9 cellular contexts compared by ENCODE assay signal in the genomic region with DNA sequence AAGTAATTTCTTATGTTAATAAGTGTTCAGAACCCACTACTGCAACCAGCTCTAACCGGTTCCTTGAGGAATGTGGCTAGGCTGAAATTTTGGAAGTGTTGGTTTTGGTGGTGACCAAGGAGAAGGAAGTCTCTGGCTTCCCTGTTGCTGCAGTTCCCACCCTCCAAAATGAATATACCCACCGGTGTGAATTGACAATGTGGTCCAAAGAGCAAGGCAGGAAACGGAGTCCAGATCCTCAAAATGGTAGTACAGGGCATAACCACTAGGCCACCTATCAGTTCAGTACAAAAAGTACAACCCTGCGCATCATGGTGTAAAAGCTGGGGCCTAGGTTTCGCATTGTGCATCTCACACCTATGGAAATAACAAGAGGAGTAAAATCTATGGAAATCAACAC. TPM values are rescaled to one million over a fixed set of nuclear protein-coding genes. Genes with fewer than 3 reads are reported as not detected.
DNase-seq lines count a peak whose midpoint lies in the region; FAIRE-seq and TF ChIP-seq lines count a peak whose summit lies in the region.
"Had no signal": no experiment of that assay in that cellular context is flagged by ENCODE, and none has a peak within 500 bp of the region (broad histone marks: within the 10 kb centered on the region; RNA-seq: fewer than 3 reads in every experiment).

No MANE protein-coding gene starts in this region.

- H3K9me2 ChIP-seq in DOHH2 (replicated peaks; ENCODE audit: control insufficient read depth, low read length) (no peaks in the 10 kb centered on the region), Karpas-422 (replicated peaks; ENCODE audit: insufficient read depth, low read length) (no peaks in the 10 kb centered on the region), neural cell (ENCODE audit: insufficient read depth, low read length) (no peaks in the 10 kb centered on the region)

- peaks cover 65% of the 10 kb centered on the region for H3K4me1 Mint-ChIP-seq in chondrocyte (ENCODE audit: low read depth)

- no peak for TF ChIP-seq CTCF in DOHH2 (IDR thresholded peaks at IDR 0.05; ENCODE audit: low read depth, low read length, poor library complexity, severe bottlenecking)
- TF ChIP-seq CTCF in chondrocyte (IDR thresholded peaks at IDR 0.05) = no peak
- no peak for TF ChIP-seq CTCF in neural cell (IDR thresholded peaks at IDR 0.05; ENCODE audit: poor library complexity, severe bottlenecking)
- no peak for TF ChIP-seq CTCF in adrenal gland (IDR thresholded peaks at IDR 0.05)

- H3K4me3 ChIP-seq in DOHH2 (ENCODE audit: low read length) (peak overlapping the region; percentile 85), Karpas-422 (ENCODE audit: low read length) (peak overlapping the region; percentile 89), neural cell (ENCODE audit: low read length) (peak overlapping the region; percentile 67), adrenal gland (peak overlapping the region in 1 of 4 donors; percentile 78)

- TF ChIP-seq RAD21 in neural cell (conservative IDR thresholded peaks at IDR 0.05) = no peak

- peak overlapping the region; percentile 73 for H3K27ac Mint-ChIP-seq in chondrocyte (ENCODE audit: unreplicated experiment)

- H3K9ac ChIP-seq in Karpas-422 (ENCODE audit: low read length) (peak overlapping the region; percentile 95), neural cell (ENCODE audit: low read length) (no peak overlapping the region)

- H2AFZ ChIP-seq in Karpas-422 (ENCODE audit: low read length) = no peak overlapping the region
- H2AFZ ChIP-seq in neural cell (ENCODE audit: low read depth, low read length) = no peak overlapping the region

- peaks cover 68% of the 10 kb centered on the region for H3K4me1 ChIP-seq in DOHH2 (ENCODE audit: control insufficient read depth, low read length)
- peaks cover 81% of the 10 kb centered on the region for H3K4me1 ChIP-seq in Karpas-422 (ENCODE audit: low read length)
- H3K4me1 ChIP-seq in adrenal gland (replicated peaks in 1 of 2) = peaks cover 7 to 66% of the 10 kb centered on the region in 2 donors

- H3K79me2 ChIP-seq in DOHH2 (ENCODE audit: control insufficient read depth, low read length) = peaks cover 78% of the 10 kb centered on the region
- H3K79me2 ChIP-seq in Karpas-422 (ENCODE audit: low read length) = peaks cover 70% of the 10 kb centered on the region
- H3K79me2 ChIP-seq in neural cell (replicated peaks; ENCODE audit: insufficient read depth, low read length) = peaks cover 66% of the 10 kb centered on the region

- DNase-seq in Karpas-422 (no peak), chondrocyte (ENCODE audit: low spot score) (no peak), ecto neural progenitor cell (ENCODE audit: low spot score) (no peak), CD1c-positive myeloid dendritic cell (ENCODE audit: extremely low spot score) (no peak), urothelium cell line (ENCODE audit: low spot score) (no peak), adrenal gland (no peak)
- DNase-seq: SIG-M5 had no signal

- FAIRE-seq in urothelium cell line (lab: Jason Lieb, UNC) = no peak

- H3K36me3 ChIP-seq in DOHH2 (ENCODE audit: control insufficient read depth, low read length) (peaks cover 82% of the 10 kb centered on the region), Karpas-422 (ENCODE audit: insufficient read depth, low read length) (peaks cover 59% of the 10 kb centered on the region), neural cell (ENCODE audit: insufficient read depth, low read length) (peaks cover 6% of the 10 kb centered on the region), adrenal gland (replicated peaks in 1 of 2) (no peaks in the 10 kb centered on the region)

- no peaks in the 10 kb centered on the region for H3K9me3 Mint-ChIP-seq in chondrocyte (ENCODE audit: low read depth)

- H3K27me3 ChIP-seq in DOHH2 (ENCODE audit: control insufficient read depth, low read length) (no peaks in the 10 kb centered on the region), Karpas-422 (ENCODE audit: low read length) (no peaks in the 10 kb centered on the region), neural cell (ENCODE audit: insufficient read depth, low read depth, low read length) (no peaks in the 10 kb centered on the region), adrenal gland (no peaks in the 10 kb centered on the region)

- no peaks in the 10 kb centered on the region for H3K27me3 Mint-ChIP-seq in chondrocyte (ENCODE audit: low read depth)

- peak overlapping the region; percentile 89 for H3K4me3 Mint-ChIP-seq in chondrocyte (ENCODE audit: unreplicated experiment)

- H3K36me3 Mint-ChIP-seq in chondrocyte (ENCODE audit: low read depth) = peaks cover 2% of the 10 kb centered on the region

- H3K4me2 ChIP-seq in DOHH2 (ENCODE audit: low read length) (peak overlapping the region; percentile 90), Karpas-422 (ENCODE audit: low read depth, low read length, poor library complexity, severe bottlenecking) (peak overlapping the region; percentile 91), neural cell (ENCODE audit: low read length) (peak overlapping the region; percentile 91)

- intact Hi-C loops in adrenal gland (cut with DNase I) = loop anchor here in 1 of 2 donors (5.0 kb wide), 2 partner anchors 111 to 136 kb away; no protein-coding TSS in a partner anchor

- WGBS in adrenal gland, 4 donors = 64 to 74% (median 71%) methylated on average over 5 of the region's 5 CpGs

- TF ChIP-seq POLR2A in adrenal gland (IDR thresholded peaks at IDR 0.05) = no peak

- H3K27ac ChIP-seq in DOHH2 (ENCODE audit: low read depth, low read length) (no peak overlapping the region), Karpas-422 (ENCODE audit: low read length) (peak overlapping the region; percentile 94), neural cell (ENCODE audit: low read length) (no peak overlapping the region), adrenal gland (no peak overlapping the region)

- H3K9me3 ChIP-seq in DOHH2 (ENCODE audit: control insufficient read depth, insufficient read depth, low read length) (no peaks in the 10 kb centered on the region), Karpas-422 (ENCODE audit: low read length) (no peaks in the 10 kb centered on the region), neural cell (ENCODE audit: low read length) (no peaks in the 10 kb centered on the region), adrenal gland (replicated peaks in 1 of 3) (no peaks in the 10 kb centered on the region)

- peaks cover 40% of the 10 kb centered on the region for H4K20me1 ChIP-seq in DOHH2 (ENCODE audit: control insufficient read depth, insufficient read depth, low read depth, low read length)
- H4K20me1 ChIP-seq in Karpas-422 (ENCODE audit: insufficient read depth, low read depth, low read length) = peaks cover 54% of the 10 kb centered on the region
- H4K20me1 ChIP-seq in neural cell (ENCODE audit: insufficient read depth) = peaks cover 58% of the 10 kb centered on the region

- H3F3A ChIP-seq in DOHH2 (ENCODE audit: control insufficient read depth, insufficient read depth) = peaks cover 20% of the 10 kb centered on the region
- no peaks in the 10 kb centered on the region for H3F3A ChIP-seq in neural cell (ENCODE audit: insufficient read depth, low read length, poor library complexity, severe bottlenecking)

- TF ChIP-seq EP300 in neural cell (conservative IDR thresholded peaks at IDR 0.05; ENCODE audit: poor library complexity, severe bottlenecking) = no peak

TF ChIP-seq in neural cell, 6 proteins besides CTCF, POLR2A, EP300 and RAD21 (continues in another document):
- no peak for TF ChIP-seq POLR2AphosphoS5 (IDR thresholded peaks at IDR 0.05)
- no peak for TF ChIP-seq TAF1 (IDR thresholded peaks at IDR 0.05; ENCODE audit: low read depth)
- no peak for TF ChIP-seq REST (IDR thresholded peaks at IDR 0.05; ENCODE audit: borderline replicate concordance)
- no peak for TF ChIP-seq MXI1 (conservative IDR thresholded peaks at IDR 0.05; ENCODE audit: poor library complexity, severe bottlenecking)
- TF ChIP-seq EZH2 (IDR thresholded peaks at IDR 0.05; ENCODE audit: borderline replicate concordance, insufficient read depth, low read length, poor library complexity, severe bottlenecking) = no peak

RNA-seq across cellular contexts. Expression of gene ADNP, which starts 2.8 kb away (rescaled TPM):
- 40.1 and 55.5 TPM in 2 replicates for total RNA-seq in Karpas-422 (2014; rRNA removed; shearing (Covaris generic); ENCODE audit: low replicate concordance)
- 56.8 to 60.2 TPM (median 58.9 TPM) in 3 replicates for total RNA-seq in chondrocyte
- polyA plus RNA-seq in neural cell = 78.5 and 81.4 TPM in 2 replicates
- polyA minus RNA-seq in neural cell = 118 and 167 TPM in 2 replicates
- 10 to 100 TPM; 32.4 to 76.4 (median 54.2) TPM for total RNA-seq in adrenal gland
- polyA plus RNA-seq in adrenal gland = 10 to 100 TPM; 37.8 to 64.7 (median 54.6) TPM

RNA-seq across cellular contexts. Expression of gene DPM1, which starts 29.9 kb away (rescaled TPM):
- 37.5 and 67.2 TPM in 2 replicates for total RNA-seq in Karpas-422 (2014; rRNA removed; shearing (Covaris generic); ENCODE audit: low replicate concordance)
- total RNA-seq in chondrocyte (37.7 to 40.5 TPM (median 39.9 TPM) in 3 replicates), adrenal gland (10 to 100 TPM; 33.2 to 64.6 (median 42.9) TPM)
- polyA plus RNA-seq in neural cell (95.5 and 137 TPM in 2 replicates), adrenal gland (100 to 1,000 TPM in 1 of 3 donors, 10 to 100 TPM in 2; 21.0 to 145 (median 23.2) TPM)
- polyA minus RNA-seq in neural cell = 52.6 and 57.3 TPM in 2 replicates

RNA-seq across cellular contexts. Expression of gene MOCS3, which starts 30.1 kb away (rescaled TPM):
- total RNA-seq in Karpas-422 (2014; rRNA removed; shearing (Covaris generic); ENCODE audit: low replicate concordance) = 4.8 and 5.5 TPM in 2 replicates
- total RNA-seq in chondrocyte = 4.3 to 4.6 TPM (median 4.4 TPM) in 3 replicates
- 5.5 and 5.6 TPM in 2 replicates for polyA plus RNA-seq in neural cell
- polyA minus RNA-seq in neural cell = 12.4 and 14.1 TPM in 2 replicates
- total RNA-seq in adrenal gland = 1 to 10 TPM; 4.2 to 7.5 (median 5.9) TPM
- polyA plus RNA-seq in adrenal gland = 1 to 10 TPM; 1.0 to 3.3 (median 1.1) TPM
